Comparison of ENCODE assay signal across 9 cellular contexts in genomic region chr12:93137656-93138612, GRCh38.
DNase-seq lines count a peak whose midpoint lies in the region; ATAC-seq and TF ChIP-seq lines count a peak whose summit lies in the region.
"Had no signal": no experiment of that assay in that cellular context is flagged by ENCODE, and none has a peak within 500 bp of the region (broad histone marks: within the 10 kb centered on the region; RNA-seq: fewer than 3 reads in every experiment).

No MANE protein-coding gene starts in this region.

- no peaks in the 10 kb centered on the region for H3K36me3 Mint-ChIP-seq in natural killer cell treated with Interleukin-12 subunit alpha and Interleukin-12 subunit beta and Interleukin-15 and Interleukin-18, amount 100 ng/mL, for 72 hours
- H3K36me3 Mint-ChIP-seq in natural killer cell = no peaks in the 10 kb centered on the region

- H3K9me3 Mint-ChIP-seq in natural killer cell treated with Interleukin-12 subunit alpha and Interleukin-12 subunit beta and Interleukin-15 and Interleukin-18, amount 100 ng/mL, for 72 hours = no peaks in the 10 kb centered on the region
- no peaks in the 10 kb centered on the region for H3K9me3 Mint-ChIP-seq in natural killer cell
- H3K9me3 Mint-ChIP-seq: activated naive CD8-positive, alpha-beta T cell treated with anti-CD3 and anti-CD28 coated beads, Interleukin-2, amount 10 ng/mL, durations not matched to agents 7 days and 5 days had no signal

- peak; percentile 55 to 66 for ATAC-seq in natural killer cell treated with Interleukin-12 subunit alpha and Interleukin-12 subunit beta and Interleukin-15 and Interleukin-18, amount 100 ng/mL, for 72 hours
- ATAC-seq in natural killer cell (no peak), HG03460 (IDR thresholded peaks at IDR 0.05; ENCODE audit: unreplicated experiment) (peak; percentile 47), gastrocnemius medialis (peak; percentile 51 to 79), GM21528 (IDR thresholded peaks at IDR 0.05; ENCODE audit: low FRiP score, unreplicated experiment) (no peak)

- in situ Hi-C loops in gastrocnemius medialis (cut with MboI; ENCODE audit: low sequenced_read_pairs in 4 of 4) = no loop called here

- H3K27me3 ChIP-seq in gastrocnemius medialis = no peaks in the 10 kb centered on the region

- no peak for DNase-seq in natural killer cell treated with Interleukin-12 subunit alpha and Interleukin-12 subunit beta and Interleukin-15 and Interleukin-18, amount 100 ng/mL, for 72 hours (ENCODE audit: low spot score)
- DNase-seq in natural killer cell (no peak), dedifferentiated amniotic fluid mesenchymal stem cell (ENCODE audit: extremely low spot score) (peak; percentile 38), gastrocnemius medialis (no peak), NCI-H774 (lab: John Stamatoyannopoulos, UW) (no peak), SKM-1 (lab: John Stamatoyannopoulos, UW; ENCODE audit: unreplicated experiment) (no peak)
- DNase-seq: activated naive CD8-positive, alpha-beta T cell treated with anti-CD3 and anti-CD28 coated beads, Interleukin-2, amount 10 ng/mL, durations not matched to agents 7 days and 5 days had no signal

- peaks cover 18% of the 10 kb centered on the region in 2 donors for H3K4me1 ChIP-seq in gastrocnemius medialis

- H3K4me1 Mint-ChIP-seq in natural killer cell treated with Interleukin-12 subunit alpha and Interleukin-12 subunit beta and Interleukin-15 and Interleukin-18, amount 100 ng/mL, for 72 hours (ENCODE audit: low read depth in 2 of 2) = peaks cover 20 to 28% of the 10 kb centered on the region in 2 donors
- H3K4me1 Mint-ChIP-seq in natural killer cell = peaks cover 27 to 30% of the 10 kb centered on the region in 2 donors

- TF ChIP-seq POLR2A in gastrocnemius medialis (IDR thresholded peaks at IDR 0.05) = no peak

- H3K27me3 Mint-ChIP-seq in natural killer cell treated with Interleukin-12 subunit alpha and Interleukin-12 subunit beta and Interleukin-15 and Interleukin-18, amount 100 ng/mL, for 72 hours = no peaks in the 10 kb centered on the region
- no peaks in the 10 kb centered on the region for H3K27me3 Mint-ChIP-seq in natural killer cell (ENCODE audit: low read depth in 2 of 2)
- H3K27me3 Mint-ChIP-seq: activated naive CD8-positive, alpha-beta T cell treated with anti-CD3 and anti-CD28 coated beads, Interleukin-2, amount 10 ng/mL, durations not matched to agents 7 days and 5 days had no signal

- no peak overlapping the region for H3K4me3 ChIP-seq in gastrocnemius medialis

- no peak overlapping the region for H3K27ac Mint-ChIP-seq in natural killer cell treated with Interleukin-12 subunit alpha and Interleukin-12 subunit beta and Interleukin-15 and Interleukin-18, amount 100 ng/mL, for 72 hours
- no peak overlapping the region for H3K27ac Mint-ChIP-seq in natural killer cell
- H3K27ac Mint-ChIP-seq: activated naive CD8-positive, alpha-beta T cell treated with anti-CD3 and anti-CD28 coated beads, Interleukin-2, amount 10 ng/mL, durations not matched to agents 7 days and 5 days had no signal

- H3K9me3 ChIP-seq in gastrocnemius medialis = no peaks in the 10 kb centered on the region

- no peak for TF ChIP-seq CTCF in natural killer cell (IDR thresholded peaks at IDR 0.05)
- TF ChIP-seq CTCF in gastrocnemius medialis (IDR thresholded peaks at IDR 0.05 in 4 of 5, conservative IDR thresholded peaks at IDR 0.05 in 1 of 5) = no peak

- H3K36me3 ChIP-seq in gastrocnemius medialis = no peaks in the 10 kb centered on the region

- intact Hi-C loops in natural killer cell (cut with micrococcal nuclease) = no loop called here
- intact Hi-C loops in gastrocnemius medialis (cut with DNase I; ENCODE audit: low total_unique reads) = no loop called here

- peak overlapping the region; percentile 19 to 67 (median 32) for H3K27ac ChIP-seq in gastrocnemius medialis

- H3K4me3 Mint-ChIP-seq in natural killer cell treated with Interleukin-12 subunit alpha and Interleukin-12 subunit beta and Interleukin-15 and Interleukin-18, amount 100 ng/mL, for 72 hours = no peak overlapping the region
- no peak overlapping the region for H3K4me3 Mint-ChIP-seq in natural killer cell
- H3K4me3 Mint-ChIP-seq: activated naive CD8-positive, alpha-beta T cell treated with anti-CD3 and anti-CD28 coated beads, Interleukin-2, amount 10 ng/mL, durations not matched to agents 7 days and 5 days had no signal

Comparison
In these comparisons a context has a peak if more than half of its experiments do, and no peak if none do; other contexts are left out.
1. ATAC-seq: peak in natural killer cell treated with Interleukin-12 subunit alpha and Interleukin-12 subunit beta and Interleukin-15 and Interleukin-18, amount 100 ng/mL, for 72 hours (2 of 2), HG03460 (single experiment) and gastrocnemius medialis (2 of 2); none in natural killer cell (0 of 3) and GM21528 (single experiment).